21 cellular contexts compared by ENCODE assay signal in genomic region chr2:233651430-233651829, GRCh38. TPM values are rescaled to one million over a fixed set of nuclear protein-coding genes. Genes with fewer than 3 reads are reported as not detected.
A peak's percentile ranks its signal among the peaks of the same experiment; 100 is the strongest.
DNase-seq lines count a peak whose midpoint lies in the region; ATAC-seq, FAIRE-seq and TF ChIP-seq lines count a peak whose summit lies in the region.
"Had no signal": no experiment of that assay in that cellular context is flagged by ENCODE, and none has a peak within 500 bp of the region (broad histone marks: within the 10 kb centered on the region; RNA-seq: fewer than 3 reads in every experiment).

No MANE protein-coding gene starts in this region.

- H3K4me3 Mint-ChIP-seq in Calu3 (ENCODE audit: low read depth, unreplicated experiment) = no peak overlapping the region
- H3K4me3 Mint-ChIP-seq in activated CD8-positive, alpha-beta memory T cell treated with anti-CD3 and anti-CD28 coated beads, Interleukin-2, amount 10 ng/mL, durations not matched to agents 7 days and 5 days = no peak overlapping the region
- no peak overlapping the region for H3K4me3 Mint-ChIP-seq in CD8-positive, alpha-beta memory T cell
- H3K4me3 Mint-ChIP-seq: CD4-positive, alpha-beta T cell had no signal

- no peak overlapping the region for H3K4me2 ChIP-seq in K562 (ENCODE audit: insufficient read depth, low read length)
- H3K4me2 ChIP-seq: A549 had no signal

- H3K9me3 ChIP-seq in K562 (replicated peaks; ENCODE audit: control insufficient read depth, insufficient read depth, low read depth, low read length) (no peaks in the 10 kb centered on the region), mucosa of descending colon (peaks cover 4% of the 10 kb centered on the region)
- H3K9me3 ChIP-seq in CD8-positive, alpha-beta memory T cell (ENCODE audit: low read length) = no peaks in the 10 kb centered on the region

- H3K9me1 ChIP-seq in K562 (ENCODE audit: control insufficient read depth, insufficient read depth, low read length) = no peaks in the 10 kb centered on the region

- ATAC-seq in K562 = no peak
- ATAC-seq in esophagus mucosa = peak; percentile 21
- peak; percentile 72 for ATAC-seq in mucosa of descending colon
- ATAC-seq in activated CD8-positive, alpha-beta memory T cell treated with anti-CD3 and anti-CD28 coated beads, Interleukin-2, amount 10 ng/mL, durations not matched to agents 7 days and 5 days = no peak
- ATAC-seq: A549 had no signal

- H3K27ac Mint-ChIP-seq in Calu3 (ENCODE audit: unreplicated experiment) = peak overlapping the region; percentile 50
- no peak overlapping the region for H3K27ac Mint-ChIP-seq in activated CD8-positive, alpha-beta memory T cell treated with anti-CD3 and anti-CD28 coated beads, Interleukin-2, amount 10 ng/mL, durations not matched to agents 7 days and 5 days
- no peak overlapping the region for H3K27ac Mint-ChIP-seq in CD8-positive, alpha-beta memory T cell
- H3K27ac Mint-ChIP-seq: CD4-positive, alpha-beta T cell had no signal

- intact Hi-C loops in Calu3 (cut with micrococcal nuclease; ENCODE audit: unreplicated experiment) (no loop called here), K562 (cut with micrococcal nuclease) (no loop called here), mucosa of descending colon (cut with DNase I, micrococcal nuclease) (no loop called here)

- no peaks in the 10 kb centered on the region for H3K27me3 ChIP-seq in K562 (ENCODE audit: control insufficient read depth in 2 of 2, insufficient read depth in 2 of 2, low read length in 2 of 2)
- H3K27me3 ChIP-seq in CD8-positive, alpha-beta memory T cell (ENCODE audit: insufficient read depth, low read length, poor library complexity, severe bottlenecking) = no peaks in the 10 kb centered on the region

- 0% methylated on average over 2 of the region's 2 CpGs for WGBS in K562 (ENCODE audit: insufficient coverage, low coverage, missing lambda C conversion rate)

- TF ChIP-seq RAD21 in K562 (CRISPR knock-in tag; conservative IDR thresholded peaks at IDR 0.05 in 1 of 2, IDR thresholded peaks at IDR 0.05 in 1 of 2) = no peak

- no peaks in the 10 kb centered on the region for H3K27me3 Mint-ChIP-seq in Calu3 (ENCODE audit: unreplicated experiment)
- H3K27me3 Mint-ChIP-seq in activated CD8-positive, alpha-beta memory T cell treated with anti-CD3 and anti-CD28 coated beads, Interleukin-2, amount 10 ng/mL, durations not matched to agents 7 days and 5 days = peaks cover 62% of the 10 kb centered on the region
- peaks cover 15 to 55% of the 10 kb centered on the region in 2 donors for H3K27me3 Mint-ChIP-seq in CD8-positive, alpha-beta memory T cell

- TF ChIP-seq POLR2A in K562 (conservative IDR thresholded peaks at IDR 0.05) = no peak

- BruUV-seq in Calu3 (replicated peaks; lab: Mats Ljungman, UMichigan) (no TSS peak), K562 (replicated peaks; lab: Mats Ljungman, UMichigan) (no TSS peak)

- no peaks in the 10 kb centered on the region for H3K36me3 ChIP-seq in K562 (ENCODE audit: control insufficient read depth, insufficient read depth, low read length)
- no peaks in the 10 kb centered on the region for H3K36me3 ChIP-seq in mucosa of descending colon (ENCODE audit: low read depth)
- H3K36me3 ChIP-seq in CD8-positive, alpha-beta memory T cell (ENCODE audit: insufficient read depth, low read length) = no peaks in the 10 kb centered on the region
- H3K36me3 ChIP-seq: HAP-1 had no signal

- FAIRE-seq in K562 (lab: Jason Lieb, UNC) = peak; percentile 6
- FAIRE-seq: A549, GM12891 had no signal

- DNase-seq in Calu3 (no peak), K562 (ENCODE audit: extremely low read depth in 1 of 4, low spot score in 3 of 4) (no peak), mucosa of descending colon (no peak), T-helper 9 cell (no peak)
- DNase-seq in activated CD4-positive, alpha-beta T cell treated with anti-CD3 and anti-CD28 coated beads for 48 hours = no peak
- no peak for DNase-seq in activated CD8-positive, alpha-beta memory T cell treated with anti-CD3 and anti-CD28 coated beads, Interleukin-2, amount 10 ng/mL, durations not matched to agents 7 days and 5 days
- no peak for DNase-seq in CD8-positive, alpha-beta memory T cell
- DNase-seq: AML-193; CD4-positive, alpha-beta T cell; DND-41; EL; GM23248 had no signal

- peaks cover 41% of the 10 kb centered on the region for H3K4me1 Mint-ChIP-seq in Calu3 (ENCODE audit: low read depth, unreplicated experiment)
- H3K4me1 Mint-ChIP-seq in activated CD8-positive, alpha-beta memory T cell treated with anti-CD3 and anti-CD28 coated beads, Interleukin-2, amount 10 ng/mL, durations not matched to agents 7 days and 5 days = peaks cover 15% of the 10 kb centered on the region
- peaks cover 0 to 14% (median 0%) of the 10 kb centered on the region in 3 donors for H3K4me1 Mint-ChIP-seq in CD8-positive, alpha-beta memory T cell

- no peak for TF ChIP-seq EP300 in K562 (IDR thresholded peaks at IDR 0.05; ENCODE audit: low read length)

- H3K4me3 ChIP-seq in K562 (no peak overlapping the region), mucosa of descending colon (no peak overlapping the region)
- H3K4me3 ChIP-seq in CD8-positive, alpha-beta memory T cell (ENCODE audit: low read length) = no peak overlapping the region
- H3K4me3 ChIP-seq: A549, GM23248, HAP-1 had no signal

- H2AFZ ChIP-seq in K562 (ENCODE audit: low read depth, low read length) = no peak overlapping the region
- H2AFZ ChIP-seq: GM23248 had no signal

- H3K4me1 ChIP-seq in K562 (replicated peaks in 1 of 2; ENCODE audit: control insufficient read depth in 2 of 2, insufficient read depth in 2 of 2, low read length in 2 of 2) (no peaks in the 10 kb centered on the region), mucosa of descending colon (ENCODE audit: low read depth) (peaks cover 11% of the 10 kb centered on the region)
- no peaks in the 10 kb centered on the region for H3K4me1 ChIP-seq in CD8-positive, alpha-beta memory T cell (ENCODE audit: insufficient read depth, low read length)
- H3K4me1 ChIP-seq: A549, HAP-1 had no signal

- no peaks in the 10 kb centered on the region for H4K20me1 ChIP-seq in K562 (replicated peaks; ENCODE audit: control insufficient read depth, insufficient read depth, low read length)

- no peak for TF ChIP-seq CTCF in Calu3 (IDR thresholded peaks at IDR 0.05; ENCODE audit: unreplicated experiment)
- no peak for TF ChIP-seq CTCF in K562 (IDR thresholded peaks at IDR 0.05 in 2 of 3, conservative IDR thresholded peaks at IDR 0.05 in 1 of 3; ENCODE audit: insufficient read depth in 2 of 3, low read depth in 1 of 3, low read length in 3 of 3)
- no peak for TF ChIP-seq CTCF in mucosa of descending colon (IDR thresholded peaks at IDR 0.05)

- CTCF ChIA-PET in Calu3 (lab: Charles Lee) (no interaction called here), K562 (lab: Yijun Ruan, JAX; ENCODE audit: low intra/inter-chr PET ratio) (no interaction called here)
- CTCF ChIA-PET in activated CD8-positive, alpha-beta memory T cell treated with anti-CD3 and anti-CD28 coated beads, Interleukin-2, amount 10 ng/mL, durations not matched to agents 7 days and 5 days (lab: Charles Lee) = no interaction called here
- CTCF ChIA-PET in CD8-positive, alpha-beta memory T cell (lab: Charles Lee) = no interaction called here

- H3K27ac ChIP-seq in K562 (ENCODE audit: extremely low read depth, low read depth, low read length) = no peak overlapping the region
- no peak overlapping the region for H3K27ac ChIP-seq in CD8-positive, alpha-beta memory T cell (ENCODE audit: low read depth, low read length)
- H3K27ac ChIP-seq: 22Rv1, C4-2B, GM23248 had no signal

- H3K79me2 ChIP-seq in K562 (ENCODE audit: control insufficient read depth, insufficient read depth, low read length) = no peaks in the 10 kb centered on the region

- in situ Hi-C loops in K562 (cut with MboI) = no loop called here

- POLR2A ChIA-PET in K562 (lab: Yijun Ruan, JAX) = no interaction called here
- POLR2A ChIA-PET in CD8-positive, alpha-beta memory T cell (lab: Charles Lee) = no interaction called here

- H3K9me3 Mint-ChIP-seq in Calu3 (ENCODE audit: low read depth, unreplicated experiment) = peaks cover 5% of the 10 kb centered on the region
- H3K9me3 Mint-ChIP-seq in activated CD8-positive, alpha-beta memory T cell treated with anti-CD3 and anti-CD28 coated beads, Interleukin-2, amount 10 ng/mL, durations not matched to agents 7 days and 5 days (ENCODE audit: low read depth) = peaks cover 5% of the 10 kb centered on the region
- peaks cover 4 to 11% (median 9%) of the 10 kb centered on the region in 5 donors for H3K9me3 Mint-ChIP-seq in CD8-positive, alpha-beta memory T cell

- H3K9ac ChIP-seq in K562 (ENCODE audit: insufficient read depth in 1 of 2, low read depth in 2 of 2, low read length in 2 of 2) = no peak overlapping the region
- H3K9ac ChIP-seq: GM23248 had no signal

- no peaks in the 10 kb centered on the region for H3K36me3 Mint-ChIP-seq in Calu3 (ENCODE audit: insufficient read depth, unreplicated experiment)
- H3K36me3 Mint-ChIP-seq in activated CD8-positive, alpha-beta memory T cell treated with anti-CD3 and anti-CD28 coated beads, Interleukin-2, amount 10 ng/mL, durations not matched to agents 7 days and 5 days = peaks cover 3% of the 10 kb centered on the region
- peaks cover 0 to 6% (median under 1%) of the 10 kb centered on the region in 3 donors for H3K36me3 Mint-ChIP-seq in CD8-positive, alpha-beta memory T cell

RNA-seq across cellular contexts. Expression of gene UGT1A10, which starts 15.2 kb away (rescaled TPM):
- total RNA-seq in Calu3 (2022) (107 and 120 TPM in 2 replicates), K562 (2014; rRNA removed) (not detected in 2 replicates), K562 (2014; rRNA removed; fragmentation: Illumina TruSeq; extraction: Trizol) (not detected in 2 replicates), K562 (2015; rRNA removed; fragmentation: Illumina TruSeq; extraction: Trizol) (not detected in 2 replicates), K562 (2021) (not detected in 2 replicates), esophagus mucosa (6.9 TPM), mucosa of descending colon (100 to 1,000 TPM in 1 of 3 donors, 10 to 100 TPM in 2; 42.0 to 116 (median 43.9) TPM)
- 0.23 and 0.70 TPM in 2 replicates for total RNA-seq in K562 (2011; cell fraction: chromatin; rRNA removed; ENCODE audit: low replicate concordance)
- total RNA-seq in K562 (2011; cell fraction: nucleolus; rRNA removed) = not detected in 2 replicates
- total RNA-seq in K562 (2011; cell fraction: nucleoplasm; rRNA removed) = 0.31 TPM in 1 of 2 replicates, not detected in the other
- polyA plus RNA-seq in K562 (2011; rRNA removed) (not detected in 2 replicates), K562 (2014; fragmentation: Illumina TruSeq; extraction: Trizol) (not detected in 2 replicates), K562 (2014; fragmentation: Nextera tagmentation; extraction: Ambion mirVana) (not detected), K562 (2014; rRNA removed) (not detected in 2 replicates)
- polyA plus RNA-seq in K562 (2011; cell fraction: cytosol; rRNA removed) = not detected in 2 replicates
- polyA plus RNA-seq in K562 (2011; cell fraction: nucleus; rRNA removed) = 0.07 and 0.14 TPM in 2 replicates
- 0.04 TPM in 2 replicates for polyA plus RNA-seq in K562 (2012)
- not detected in 2 replicates for polyA minus RNA-seq in K562 (2011; rRNA and poly(A)+ RNA removed)
- not detected in 2 replicates for polyA minus RNA-seq in K562 (2011; cell fraction: cytosol; rRNA and poly(A)+ RNA removed)
- 0.22 TPM in 1 of 2 replicates, not detected in the other for polyA minus RNA-seq in K562 (2011; cell fraction: nucleus; rRNA and poly(A)+ RNA removed)
- total RNA-seq in activated CD8-positive, alpha-beta memory T cell treated with anti-CD3 and anti-CD28 coated beads, Interleukin-2, amount 10 ng/mL, durations not matched to agents 7 days and 5 days = not detected
- total RNA-seq in CD8-positive, alpha-beta memory T cell = not detected
- polyA plus RNA-seq in CD8-positive, alpha-beta memory T cell = not detected
- total RNA-seq: CD4-positive, alpha-beta T cell; G401; GM23248; H4 had no signal
- polyA plus RNA-seq: BJ, GM23248 had no signal

RNA-seq across cellular contexts. Expression of gene UGT1A9, which starts 20.3 kb away (rescaled TPM):
- total RNA-seq in Calu3 (2022) (3.5 and 4.3 TPM in 2 replicates), K562 (2014; rRNA removed) (0.09 TPM in 1 of 2 replicates, not detected in the other), K562 (2014; rRNA removed; fragmentation: Illumina TruSeq; extraction: Trizol) (not detected in 2 replicates), K562 (2015; rRNA removed; fragmentation: Illumina TruSeq; extraction: Trizol) (not detected in 2 replicates), K562 (2021) (not detected in 2 replicates), esophagus mucosa (0.08 TPM), mucosa of descending colon (10 to 100 TPM in 1 of 3 donors, 1 to 10 TPM in 2; 3.6 to 11.4 (median 4.0) TPM)
- total RNA-seq in K562 (2011; cell fraction: chromatin; rRNA removed; ENCODE audit: low replicate concordance) = not detected in 2 replicates
- total RNA-seq in K562 (2011; cell fraction: nucleolus; rRNA removed) = not detected in 2 replicates
- total RNA-seq in K562 (2011; cell fraction: nucleoplasm; rRNA removed) = not detected in 2 replicates
- polyA plus RNA-seq in K562 (2011; rRNA removed) (not detected in 2 replicates), K562 (2014; fragmentation: Illumina TruSeq; extraction: Trizol) (not detected in 2 replicates), K562 (2014; fragmentation: Nextera tagmentation; extraction: Ambion mirVana) (not detected), K562 (2014; rRNA removed) (not detected in 2 replicates)
- polyA plus RNA-seq in K562 (2011; cell fraction: cytosol; rRNA removed) = not detected in 2 replicates
- polyA plus RNA-seq in K562 (2011; cell fraction: nucleus; rRNA removed) = not detected in 2 replicates
- 0.04 TPM in 1 of 2 replicates, not detected in the other for polyA plus RNA-seq in K562 (2012)
- not detected in 2 replicates for polyA minus RNA-seq in K562 (2011; rRNA and poly(A)+ RNA removed)
- not detected in 2 replicates for polyA minus RNA-seq in K562 (2011; cell fraction: cytosol; rRNA and poly(A)+ RNA removed)
- polyA minus RNA-seq in K562 (2011; cell fraction: nucleus; rRNA and poly(A)+ RNA removed) = not detected in 2 replicates
- not detected for total RNA-seq in activated CD8-positive, alpha-beta memory T cell treated with anti-CD3 and anti-CD28 coated beads, Interleukin-2, amount 10 ng/mL, durations not matched to agents 7 days and 5 days
- total RNA-seq in CD8-positive, alpha-beta memory T cell = not detected
- polyA plus RNA-seq in CD8-positive, alpha-beta memory T cell = not detected
- total RNA-seq: CD4-positive, alpha-beta T cell; G401; GM23248 had no signal
- polyA plus RNA-seq: BJ, GM23248 had no signal

RNA-seq across cellular contexts. Expression of gene UGT1A7, which starts 30.3 kb away (rescaled TPM):
- 7.2 and 7.8 TPM in 2 replicates for total RNA-seq in Calu3 (2022)
- total RNA-seq in K562 (2011; cell fraction: chromatin; rRNA removed; ENCODE audit: low replicate concordance) = not detected in 2 replicates
- total RNA-seq in K562 (2011; cell fraction: nucleolus; rRNA removed) = not detected in 2 replicates
- total RNA-seq in K562 (2011; cell fraction: nucleoplasm; rRNA removed) = not detected in 2 replicates
- total RNA-seq in K562 (2014; rRNA removed) = not detected in 2 replicates
- not detected in 2 replicates for total RNA-seq in K562 (2014; rRNA removed; fragmentation: Illumina TruSeq; extraction: Trizol)
- not detected in 2 replicates for total RNA-seq in K562 (2015; rRNA removed; fragmentation: Illumina TruSeq; extraction: Trizol)
- not detected in 2 replicates for total RNA-seq in K562 (2021)
- polyA plus RNA-seq in K562 (2011; rRNA removed) = not detected in 2 replicates
- polyA plus RNA-seq in K562 (2011; cell fraction: cytosol; rRNA removed) = not detected in 2 replicates
- not detected in 2 replicates for polyA plus RNA-seq in K562 (2011; cell fraction: nucleus; rRNA removed)
- not detected in 2 replicates for polyA plus RNA-seq in K562 (2012)
- not detected in 2 replicates for polyA plus RNA-seq in K562 (2014; fragmentation: Illumina TruSeq; extraction: Trizol)
- not detected for polyA plus RNA-seq in K562 (2014; fragmentation: Nextera tagmentation; extraction: Ambion mirVana)
- polyA plus RNA-seq in K562 (2014; rRNA removed) = not detected in 2 replicates
- not detected in 2 replicates for polyA minus RNA-seq in K562 (2011; rRNA and poly(A)+ RNA removed)
- polyA minus RNA-seq in K562 (2011; cell fraction: cytosol; rRNA and poly(A)+ RNA removed) = not detected in 2 replicates
- polyA minus RNA-seq in K562 (2011; cell fraction: nucleus; rRNA and poly(A)+ RNA removed) = not detected in 2 replicates
- 13.9 TPM for total RNA-seq in esophagus mucosa
- 10 to 100 TPM in 1 of 3 donors, 1 to 10 TPM in 2; 5.4 to 19.5 (median 5.9) TPM for total RNA-seq in mucosa of descending colon
- total RNA-seq in activated CD8-positive, alpha-beta memory T cell treated with anti-CD3 and anti-CD28 coated beads, Interleukin-2, amount 10 ng/mL, durations not matched to agents 7 days and 5 days = not detected
- total RNA-seq in CD8-positive, alpha-beta memory T cell = not detected
- not detected for polyA plus RNA-seq in CD8-positive, alpha-beta memory T cell
- total RNA-seq: CD4-positive, alpha-beta T cell; G401; GM23248; H4 had no signal
- polyA plus RNA-seq: BJ, GM23248 had no signal

RNA-seq across cellular contexts. Expression of gene UGT1A8, which starts 34.0 kb away (rescaled TPM):
- total RNA-seq in Calu3 (2022) = not detected in 2 replicates
- 0.23 and 0.39 TPM in 2 replicates for total RNA-seq in K562 (2011; cell fraction: chromatin; rRNA removed; ENCODE audit: low replicate concordance)
- 0.26 TPM in 1 of 2 replicates, not detected in the other for total RNA-seq in K562 (2011; cell fraction: nucleolus; rRNA removed)
- total RNA-seq in K562 (2011; cell fraction: nucleoplasm; rRNA removed) = 0.22 TPM in 1 of 2 replicates, not detected in the other
- total RNA-seq in K562 (2014; rRNA removed) = not detected in 2 replicates
- not detected in 2 replicates for total RNA-seq in K562 (2014; rRNA removed; fragmentation: Illumina TruSeq; extraction: Trizol)
- 0.04 TPM in 1 of 2 replicates, not detected in the other for total RNA-seq in K562 (2015; rRNA removed; fragmentation: Illumina TruSeq; extraction: Trizol)
- total RNA-seq in K562 (2021) = not detected in 2 replicates
- not detected in 2 replicates for polyA plus RNA-seq in K562 (2011; rRNA removed)
- polyA plus RNA-seq in K562 (2011; cell fraction: cytosol; rRNA removed) = not detected in 2 replicates
- polyA plus RNA-seq in K562 (2011; cell fraction: nucleus; rRNA removed) = not detected in 2 replicates
- polyA plus RNA-seq in K562 (2012) = not detected in 2 replicates
- polyA plus RNA-seq in K562 (2014; fragmentation: Illumina TruSeq; extraction: Trizol) = not detected in 2 replicates
- polyA plus RNA-seq in K562 (2014; fragmentation: Nextera tagmentation; extraction: Ambion mirVana) = not detected
- polyA plus RNA-seq in K562 (2014; rRNA removed) = not detected in 2 replicates
- polyA minus RNA-seq in K562 (2011; rRNA and poly(A)+ RNA removed) = 0.06 TPM in 1 of 2 replicates, not detected in the other
- polyA minus RNA-seq in K562 (2011; cell fraction: cytosol; rRNA and poly(A)+ RNA removed) = not detected in 2 replicates
- polyA minus RNA-seq in K562 (2011; cell fraction: nucleus; rRNA and poly(A)+ RNA removed) = not detected in 2 replicates
- total RNA-seq in esophagus mucosa = 0.16 TPM
- 10 to 100 TPM in 2 of 3 donors, 1 to 10 TPM in 1; 7.4 to 34.2 (median 12.2) TPM for total RNA-seq in mucosa of descending colon
- not detected for total RNA-seq in activated CD8-positive, alpha-beta memory T cell treated with anti-CD3 and anti-CD28 coated beads, Interleukin-2, amount 10 ng/mL, durations not matched to agents 7 days and 5 days
- not detected for total RNA-seq in CD8-positive, alpha-beta memory T cell
- polyA plus RNA-seq in CD8-positive, alpha-beta memory T cell = not detected
- total RNA-seq: CD4-positive, alpha-beta T cell; G401; GM23248; H4 had no signal
- polyA plus RNA-seq: BJ, GM23248 had no signal

RNA-seq across cellular contexts. Expression of gene UGT1A6, which starts 41.3 kb away (rescaled TPM):
- total RNA-seq in Calu3 (2022) (98.0 and 116 TPM in 2 replicates), K562 (2014; rRNA removed) (not detected in 2 replicates), K562 (2014; rRNA removed; fragmentation: Illumina TruSeq; extraction: Trizol) (not detected in 2 replicates), K562 (2015; rRNA removed; fragmentation: Illumina TruSeq; extraction: Trizol) (not detected in 2 replicates), K562 (2021) (0.09 TPM in 1 of 2 replicates, not detected in the other), esophagus mucosa (11.2 TPM), mucosa of descending colon (10 to 100 TPM in 1 of 3 donors, 1 to 10 TPM in 2; 8.5 to 19.3 (median 8.7) TPM)
- total RNA-seq in K562 (2011; cell fraction: chromatin; rRNA removed; ENCODE audit: low replicate concordance) = not detected in 2 replicates
- not detected in 2 replicates for total RNA-seq in K562 (2011; cell fraction: nucleolus; rRNA removed)
- not detected in 2 replicates for total RNA-seq in K562 (2011; cell fraction: nucleoplasm; rRNA removed)
- polyA plus RNA-seq in K562 (2011; rRNA removed) (not detected in 2 replicates), K562 (2014; fragmentation: Illumina TruSeq; extraction: Trizol) (not detected in 2 replicates), K562 (2014; fragmentation: Nextera tagmentation; extraction: Ambion mirVana) (not detected), K562 (2014; rRNA removed) (not detected in 2 replicates)
- polyA plus RNA-seq in K562 (2011; cell fraction: cytosol; rRNA removed) = not detected in 2 replicates
- not detected in 2 replicates for polyA plus RNA-seq in K562 (2011; cell fraction: nucleus; rRNA removed)
- not detected in 2 replicates for polyA plus RNA-seq in K562 (2012)
- polyA minus RNA-seq in K562 (2011; rRNA and poly(A)+ RNA removed) = not detected in 2 replicates
- not detected in 2 replicates for polyA minus RNA-seq in K562 (2011; cell fraction: cytosol; rRNA and poly(A)+ RNA removed)
- not detected in 2 replicates for polyA minus RNA-seq in K562 (2011; cell fraction: nucleus; rRNA and poly(A)+ RNA removed)
- not detected for total RNA-seq in activated CD8-positive, alpha-beta memory T cell treated with anti-CD3 and anti-CD28 coated beads, Interleukin-2, amount 10 ng/mL, durations not matched to agents 7 days and 5 days
- total RNA-seq in CD8-positive, alpha-beta memory T cell = not detected
- not detected for polyA plus RNA-seq in CD8-positive, alpha-beta memory T cell
- total RNA-seq: CD4-positive, alpha-beta T cell; G401; GM23248 had no signal
- polyA plus RNA-seq: BJ, GM23248 had no signal

Comparison
In these comparisons a context has a peak if more than half of its experiments do, and no peak if none do; other contexts are left out.
1. ATAC-seq: peak in esophagus mucosa (single experiment) and mucosa of descending colon (single experiment); none in K562 (single experiment) and activated CD8-positive, alpha-beta memory T cell treated with anti-CD3 and anti-CD28 coated beads, Interleukin-2, amount 10 ng/mL, durations not matched to agents 7 days and 5 days (single experiment).